8 cellular contexts compared by ENCODE assay signal in the genomic region with DNA sequence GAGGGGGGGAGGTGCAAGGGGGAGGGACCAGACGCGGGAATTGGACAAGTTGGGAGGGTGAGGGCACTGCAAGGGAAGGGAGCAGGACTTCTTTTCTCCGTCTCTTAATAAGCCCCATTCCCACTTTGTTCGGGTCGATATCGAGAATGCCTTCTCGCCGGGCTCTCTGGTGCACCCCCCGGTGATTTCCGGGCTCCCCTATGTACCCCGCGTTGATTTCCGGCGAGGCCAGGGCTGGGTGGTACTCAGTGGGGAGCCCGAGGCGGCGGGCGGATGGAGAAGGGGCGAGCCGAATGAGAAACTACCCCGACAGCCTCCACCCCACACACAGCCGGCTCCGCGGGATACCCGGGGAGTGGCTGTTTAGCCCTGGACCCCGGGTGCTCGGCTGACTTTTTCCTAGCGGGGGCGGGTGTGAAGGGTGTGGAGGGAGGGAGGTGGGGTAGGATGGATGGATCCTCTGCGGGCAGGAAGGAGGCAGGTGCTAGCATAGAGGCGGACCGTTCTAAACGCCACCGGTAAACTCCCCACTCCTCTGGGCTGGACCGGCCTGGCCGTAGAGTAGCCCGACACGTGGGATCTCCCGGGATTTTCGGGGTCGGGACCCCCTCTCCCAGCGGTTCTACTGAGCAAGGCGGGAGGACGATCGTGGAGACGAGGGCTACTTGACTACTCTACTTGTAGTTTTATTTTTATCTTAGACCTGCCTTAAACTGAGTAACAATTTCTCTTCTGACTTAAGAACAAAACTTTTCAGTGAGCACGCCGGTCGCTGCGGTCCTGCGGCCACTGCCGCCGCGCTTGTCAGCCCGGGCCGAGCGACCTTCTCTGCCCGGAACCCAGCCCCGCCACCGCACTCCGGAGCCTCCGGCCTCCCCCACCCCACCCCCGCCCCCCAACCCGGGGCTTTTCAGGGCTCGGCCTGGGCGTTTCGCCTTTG. TPM values are rescaled to one million over a fixed set of nuclear protein-coding genes. Genes with fewer than 3 reads are reported as not detected.
A peak's percentile ranks its signal among the peaks of the same experiment; 100 is the strongest.
DNase-seq lines count a peak whose midpoint lies in the region; ATAC-seq and TF ChIP-seq lines count a peak whose summit lies in the region.

No MANE protein-coding gene starts in this region.

- H3K4me1 ChIP-seq in mucosa of rectum (ENCODE audit: control insufficient read depth in 2 of 2, insufficient read depth in 2 of 2, low read length in 2 of 2) (peaks cover 17 to 19% of the 10 kb centered on the region in 2 donors), upper lobe of right lung (peaks cover 26% of the 10 kb centered on the region)

- ATAC-seq in upper lobe of right lung (peak; percentile 57), GM21390 (IDR thresholded peaks at IDR 0.05; ENCODE audit: unreplicated experiment) (no peak)

- H3K9ac ChIP-seq in mucosa of rectum (ENCODE audit: low read depth in 1 of 2, low read length in 2 of 2), result peak overlapping the region in 1 of 2 donors; percentile 46

- H3K27ac ChIP-seq in coronary artery, result peak overlapping the region in 1 of 2 donors; percentile 8
- no peak overlapping the region for H3K27ac ChIP-seq in mucosa of rectum (ENCODE audit: low read depth in 2 of 2, low read length in 2 of 2)
- no peak overlapping the region for H3K27ac ChIP-seq in upper lobe of right lung

- TF ChIP-seq CTCF in coronary artery (IDR thresholded peaks at IDR 0.05) (no peak), upper lobe of right lung (IDR thresholded peaks at IDR 0.05) (no peak)

- H3K36me3 ChIP-seq in mucosa of rectum (ENCODE audit: control insufficient read depth in 2 of 2, insufficient read depth in 2 of 2, low read length in 2 of 2), result no peaks in the 10 kb centered on the region
- H3K36me3 ChIP-seq in upper lobe of right lung, result no peaks in the 10 kb centered on the region

- no peaks in the 10 kb centered on the region for H3K9me3 ChIP-seq in mucosa of rectum (ENCODE audit: control insufficient read depth in 2 of 2, low read length in 2 of 2)
- H3K9me3 ChIP-seq in upper lobe of right lung, result no peaks in the 10 kb centered on the region

- intact Hi-C loops in upper lobe of right lung (cut with DNase I), result no loop called here

- DNase-seq in NCI-H1417 (lab: John Stamatoyannopoulos, UW) (peak in 2 of 3 experiments; percentile 57 to 66), NCI-H1417 treated with DMSO at 0.1 percent for 48 hours (lab: John Stamatoyannopoulos, UW) (no peak), SK-MEL-5 (ENCODE audit: low read depth, low spot score) (peak; percentile 1), coronary artery (ENCODE audit: low spot score) (peak; percentile 73), upper lobe of right lung (no peak), islet precursor cell (no peak)

- in situ Hi-C loops in SK-MEL-5 (cut with HindIII; ENCODE audit: low pct_unique_long_range_greater_than_20kb, low sequenced_read_pairs), result no loop called here

- H3K27me3 ChIP-seq in mucosa of rectum (ENCODE audit: control insufficient read depth in 2 of 2, insufficient read depth in 2 of 2, low read length in 2 of 2) (peaks cover 63 to 75% of the 10 kb centered on the region in 2 donors), upper lobe of right lung (peaks cover 91% of the 10 kb centered on the region)

- H3K4me3 ChIP-seq in coronary artery (peak overlapping the region; percentile 75), mucosa of rectum (ENCODE audit: low read length in 2 of 2) (peak overlapping the region; percentile 61 to 72), upper lobe of right lung (peak overlapping the region; percentile 50)

RNA-seq across cellular contexts. Expression of a gene that starts 1.0 kb away (rescaled TPM):
- 60.9 and 68.8 TPM in 2 replicates for total RNA-seq in SK-MEL-5 (2014; rRNA removed; shearing (Covaris generic))
- polyA plus RNA-seq in SK-MEL-5 (2015; cell fraction: cytosol; rRNA removed), result 150 and 172 TPM in 2 replicates
- 90.3 and 102 TPM in 2 replicates for polyA plus RNA-seq in SK-MEL-5 (2015; cell fraction: nucleus; rRNA removed)
- 72.6 TPM for total RNA-seq in upper lobe of right lung

RNA-seq across cellular contexts. Expression of a gene that starts 51.0 kb away (rescaled TPM):
- 50.2 and 52.8 TPM in 2 replicates for total RNA-seq in SK-MEL-5 (2014; rRNA removed; shearing (Covaris generic))
- polyA plus RNA-seq in SK-MEL-5 (2015; cell fraction: cytosol; rRNA removed), result 58.6 and 59.7 TPM in 2 replicates
- 40.7 and 43.8 TPM in 2 replicates for polyA plus RNA-seq in SK-MEL-5 (2015; cell fraction: nucleus; rRNA removed)
- total RNA-seq in upper lobe of right lung, result 41.7 TPM

Comparison
In these comparisons a context has a peak if more than half of its experiments do, and no peak if none do; other contexts are left out.
1. DNase-seq: peak in NCI-H1417 (2 of 3), SK-MEL-5 (single experiment) and coronary artery (single experiment); none in NCI-H1417 treated with DMSO at 0.1 percent for 48 hours (single experiment), upper lobe of right lung (single experiment) and islet precursor cell (single experiment).
2. Peak in every context shown above with its lines, with median percentiles within 50 percentile points of each other: H3K4me3 ChIP-seq.